Comparison of ENCODE assay signal across 27 cellular contexts in genomic region chr11:119404872-119405271, GRCh38. TPM values are rescaled to one million over a fixed set of nuclear protein-coding genes. Genes with fewer than 3 reads are reported as not detected.
A peak's percentile ranks its signal among the peaks of the same experiment; 100 is the strongest.
DNase-seq lines count a peak whose midpoint lies in the region; ATAC-seq, FAIRE-seq and TF ChIP-seq lines count a peak whose summit lies in the region.
"Had no signal": no experiment of that assay in that cellular context is flagged by ENCODE, and none has a peak within 500 bp of the region (broad histone marks: within the 10 kb centered on the region; RNA-seq: fewer than 3 reads in every experiment).

No MANE protein-coding gene starts in this region.

- no peaks in the 10 kb centered on the region for H3K27me3 ChIP-seq in breast epithelium
- H3K27me3 ChIP-seq: BE2C, Peyer's patch, SJCRH30 had no signal

- H3K4me1 Mint-ChIP-seq in MCF 10A (ENCODE audit: insufficient read depth, unreplicated experiment) = peaks cover 5% of the 10 kb centered on the region
- no peaks in the 10 kb centered on the region for H3K4me1 Mint-ChIP-seq in naive thymus-derived CD8-positive, alpha-beta T cell
- H3K4me1 Mint-ChIP-seq: CD4-positive, CD25-positive, alpha-beta regulatory T cell had no signal

- no peaks in the 10 kb centered on the region for H3K27me3 Mint-ChIP-seq in MCF 10A (ENCODE audit: insufficient read depth, unreplicated experiment)
- H3K27me3 Mint-ChIP-seq in naive thymus-derived CD8-positive, alpha-beta T cell = peaks cover 3 to 13% (median 4%) of the 10 kb centered on the region in 5 donors

- no peak for DNase-seq in MCF 10A (ENCODE audit: unreplicated experiment)
- DNase-seq in breast epithelium (ENCODE audit: low spot score in 2 of 2) = no peak
- DNase-seq in SK-N-MC (ENCODE audit: low read depth, low spot score) = no peak
- no peak for DNase-seq in naive thymus-derived CD8-positive, alpha-beta T cell
- DNase-seq in sciatic nerve (ENCODE audit: low spot score) = no peak
- DNase-seq: BE2C; CD4-positive, CD25-positive, alpha-beta regulatory T cell; DMS79; H7; HFFc6; NCI-H1694; NCI-H2081; NCI-H2171; NCI-H345; NCI-H524; NCI-H82; Peyer's patch; SJCRH30 had no signal

- no peak for TF ChIP-seq CTCF in MCF 10A (IDR thresholded peaks at IDR 0.05; ENCODE audit: unreplicated experiment)
- TF ChIP-seq CTCF in breast epithelium (IDR thresholded peaks at IDR 0.05) = no peak

- FAIRE-seq in endometrium (lab: Jason Lieb, UNC) = peak; percentile 60
- FAIRE-seq: GM12891 had no signal

- no peaks in the 10 kb centered on the region for H3K36me3 Mint-ChIP-seq in MCF 10A (ENCODE audit: insufficient read depth, unreplicated experiment)
- peaks cover 0 to 21% (median 5%) of the 10 kb centered on the region in 3 donors for H3K36me3 Mint-ChIP-seq in naive thymus-derived CD8-positive, alpha-beta T cell
- H3K36me3 Mint-ChIP-seq: CD4-positive, CD25-positive, alpha-beta regulatory T cell had no signal

- H3K4me3 ChIP-seq in breast epithelium (no peak overlapping the region), SK-N-MC (no peak overlapping the region)
- H3K4me3 ChIP-seq: Peyer's patch, SJCRH30 had no signal

- no peak for ATAC-seq in naive thymus-derived CD8-positive, alpha-beta T cell
- ATAC-seq in sciatic nerve = no peak
- ATAC-seq in GM21526 (IDR thresholded peaks at IDR 0.05; ENCODE audit: low FRiP score, unreplicated experiment) = no peak
- ATAC-seq in HG02588 (IDR thresholded peaks at IDR 0.05; ENCODE audit: unreplicated experiment) = no peak

- POLR2A ChIA-PET in MCF 10A (lab: Yijun Ruan, JAX) = interaction anchor here (1.0 kb wide), 1 partner anchor 13 kb away, joined by 3 read pairs; no protein-coding TSS in a partner anchor
- POLR2A ChIA-PET in naive thymus-derived CD8-positive, alpha-beta T cell (lab: Charles Lee) = no interaction called here

- peak overlapping the region; percentile 7 for H3K9ac ChIP-seq in SK-N-MC (ENCODE audit: insufficient read length)
- H3K9ac ChIP-seq: KMS-11 had no signal

- peak overlapping the region; percentile 36 for H3K27ac Mint-ChIP-seq in MCF 10A (ENCODE audit: low read depth, unreplicated experiment)
- H3K27ac Mint-ChIP-seq in naive thymus-derived CD8-positive, alpha-beta T cell = no peak overlapping the region
- H3K27ac Mint-ChIP-seq: CD4-positive, CD25-positive, alpha-beta regulatory T cell; HFFc6; T-helper 1 cell treated with Interleukin-12 subunit alpha and Interleukin-12 subunit beta and Interleukin-4 antibody, amounts not matched to agents 30 μg/mL and 1 μg/mL, for 36 hours had no signal

- BruUV-seq in MCF 10A (replicated peaks; lab: Mats Ljungman, UMichigan) = no TSS peak

- H3K4me3 Mint-ChIP-seq in MCF 10A (ENCODE audit: unreplicated experiment) = no peak overlapping the region
- no peak overlapping the region for H3K4me3 Mint-ChIP-seq in naive thymus-derived CD8-positive, alpha-beta T cell
- H3K4me3 Mint-ChIP-seq: CD4-positive, CD25-positive, alpha-beta regulatory T cell; HFFc6; T-helper 1 cell treated with Interleukin-12 subunit alpha and Interleukin-12 subunit beta and Interleukin-4 antibody, amounts not matched to agents 30 μg/mL and 1 μg/mL, for 36 hours had no signal

- no peak for TF ChIP-seq POLR2A in breast epithelium (IDR thresholded peaks at IDR 0.05)

- H3K36me3 ChIP-seq in breast epithelium (no peaks in the 10 kb centered on the region), SK-N-MC (ENCODE audit: insufficient read depth, low read length) (no peaks in the 10 kb centered on the region)
- H3K36me3 ChIP-seq: Peyer's patch, SJCRH30 had no signal

- H3K4me1 ChIP-seq in breast epithelium = no peaks in the 10 kb centered on the region
- H3K4me1 ChIP-seq: Peyer's patch, SJCRH30 had no signal

- intact Hi-C loops in MCF 10A (cut with micrococcal nuclease) (no loop called here), breast epithelium (cut with DNase I; ENCODE audit: low total_unique reads) (loop anchor here (10.0 kb wide), 1 partner anchor 1190 kb away; no protein-coding TSS in a partner anchor), sciatic nerve (cut with DNase I) (no loop called here)

- H3K9me3 Mint-ChIP-seq in MCF 10A (ENCODE audit: unreplicated experiment) = peaks cover 3% of the 10 kb centered on the region
- peaks cover 8 to 25% (median 16%) of the 10 kb centered on the region in 9 donors for H3K9me3 Mint-ChIP-seq in naive thymus-derived CD8-positive, alpha-beta T cell

- CTCF ChIA-PET in MCF 10A (lab: Yijun Ruan, JAX) = interaction anchor here (0.6 to 1.8 kb wide), 3 partner anchors 11 to 81 kb away, joined by 3 to 5 read pairs (median 3); no protein-coding TSS in a partner anchor

- H3K27ac ChIP-seq in breast epithelium = no peak overlapping the region
- H3K27ac ChIP-seq in SK-N-MC = no peak overlapping the region
- H3K27ac ChIP-seq: 22Rv1, KMS-11, Peyer's patch, SJCRH30 had no signal

- H3K9me3 ChIP-seq in breast epithelium = peaks cover 0 to 17% of the 10 kb centered on the region in 2 donors
- peaks cover 4% of the 10 kb centered on the region; the same call in 1 of the 2 replicates for H3K9me3 ChIP-seq in SK-N-MC (ENCODE audit: low read depth, low read length)
- H3K9me3 ChIP-seq: BE2C, Peyer's patch had no signal

RNA-seq across cellular contexts. Expression of gene THY1, which starts 18.1 kb away (rescaled TPM):
- total RNA-seq in MCF 10A (2022) (not detected in 2 replicates), breast epithelium (10 to 100 TPM in 2 of 3 donors, 1 to 10 TPM in 1; 8.5 to 26.3 (median 23.8) TPM), sciatic nerve (3.8 TPM)
- total RNA-seq in naive thymus-derived CD8-positive, alpha-beta T cell = not detected
- polyA plus RNA-seq in naive thymus-derived CD8-positive, alpha-beta T cell = not detected
- total RNA-seq: CD4-positive, CD25-positive, alpha-beta regulatory T cell; HT1080; OCI-LY7 had no signal
- polyA plus RNA-seq: CD4-positive, CD25-positive, alpha-beta regulatory T cell had no signal

RNA-seq across cellular contexts. Expression of gene USP2, which starts 23.4 kb away (rescaled TPM):
- total RNA-seq in MCF 10A (2022) (0.14 and 0.54 TPM in 2 replicates), breast epithelium (1 to 10 TPM in 2 of 3 donors, under 1 TPM in 1; 0.48 to 3.8 (median 2.0) TPM), sciatic nerve (13.7 TPM)
- under 1 TPM; 0.16 to 0.23 TPM for total RNA-seq in naive thymus-derived CD8-positive, alpha-beta T cell
- polyA plus RNA-seq in naive thymus-derived CD8-positive, alpha-beta T cell = under 1 TPM in 1 of 3 donors, not detected in 2; 0.13 TPM

RNA-seq across cellular contexts. Expression of gene MFRP, which starts 58.4 kb away (rescaled TPM):
- total RNA-seq in MCF 10A (2022) (not detected in 2 replicates), breast epithelium (under 1 TPM in 1 of 3 donors, not detected in 2; 0.16 TPM), sciatic nerve (not detected)
- total RNA-seq in naive thymus-derived CD8-positive, alpha-beta T cell = not detected
- not detected for polyA plus RNA-seq in naive thymus-derived CD8-positive, alpha-beta T cell
- total RNA-seq: CD4-positive, CD25-positive, alpha-beta regulatory T cell; H7; HFFc6; HT1080; OCI-LY7; Peyer's patch; SJCRH30 had no signal
- polyA plus RNA-seq: CD4-positive, CD25-positive, alpha-beta regulatory T cell had no signal
